Comparison of ENCODE assay signal across 8 cellular contexts in genomic region chr12:123269395-123269892, GRCh38. TPM values are rescaled to one million over a fixed set of nuclear protein-coding genes. Genes with fewer than 3 reads are reported as not detected.
A peak's percentile ranks its signal among the peaks of the same experiment; 100 is the strongest.
DNase-seq lines count a peak whose midpoint lies in the region; ATAC-seq, FAIRE-seq and TF ChIP-seq lines count a peak whose summit lies in the region.

No MANE protein-coding gene starts in this region.

- no peaks in the 10 kb centered on the region for H3K9me2 ChIP-seq in PC-9 (ENCODE audit: insufficient read depth)

- H4K20me1 ChIP-seq in PC-9 (ENCODE audit: insufficient read depth) = no peaks in the 10 kb centered on the region; the same call in 1 of the 2 replicates
- H4K20me1 ChIP-seq in GM12878 (ENCODE audit: control insufficient read depth, insufficient read depth) = no peaks in the 10 kb centered on the region

- peak; percentile 36 for DNase-seq in activated CD4-positive, CD25-positive, alpha-beta regulatory T cell treated with anti-CD3 and anti-CD28 coated beads, Interleukin-2, amount 50 U/mL, for 72 hours
- DNase-seq in PC-9 = no peak
- DNase-seq in GM12878 (ENCODE audit: low read depth, low spot score) = no peak
- DNase-seq in right cardiac atrium = peak; percentile 91 to 93 (median 93)
- DNase-seq in NCI-H146 (lab: John Stamatoyannopoulos, UW) = no peak

- peak; percentile 62 for FAIRE-seq in GM12878 (lab: Jason Lieb, UNC)

- H3K27me3 ChIP-seq in PC-9 (ENCODE audit: insufficient read depth, low read depth) (no peaks in the 10 kb centered on the region), GM12878 (replicated peaks in 1 of 2; ENCODE audit: control insufficient read depth in 2 of 2, insufficient read depth in 2 of 2, low read length in 1 of 2) (no peaks in the 10 kb centered on the region), right cardiac atrium (ENCODE audit: control insufficient read depth, insufficient read depth) (no peaks in the 10 kb centered on the region), parathyroid adenoma (ENCODE audit: control insufficient read depth, insufficient read depth, low read length) (no peaks in the 10 kb centered on the region)

- no TSS peak for BruUV-seq in PC-9 (replicated peaks; lab: Mats Ljungman, UMichigan)
- no TSS peak for BruUV-seq in GM12878 (replicated peaks; lab: Mats Ljungman, UMichigan)

- no peak overlapping the region for H2AFZ ChIP-seq in PC-9
- H2AFZ ChIP-seq in GM12878 (ENCODE audit: control insufficient read depth, low read depth, low read length) = peak overlapping the region; percentile 86
- H2AFZ ChIP-seq in parathyroid adenoma = peak overlapping the region; percentile 80

- peak; percentile 73 for TF ChIP-seq POLR2A in GM12878 (IDR thresholded peaks at IDR 0.05; ENCODE audit: low read depth, low read length)

- H3K4me2 ChIP-seq in PC-9 (peak overlapping the region; percentile 91; the same call in 1 of the 2 replicates), GM12878 (ENCODE audit: control insufficient read depth, insufficient read depth) (peak overlapping the region; percentile 84), parathyroid adenoma (ENCODE audit: low read length) (peak overlapping the region; percentile 75)

- H3K27ac ChIP-seq in PC-9 (no peak overlapping the region), GM12878 (ENCODE audit: control insufficient read depth, insufficient read depth) (peak overlapping the region; percentile 82), right cardiac atrium (ENCODE audit: low read length) (peak overlapping the region; percentile 68), parathyroid adenoma (peak overlapping the region; percentile 58)

- H3K36me3 ChIP-seq in PC-9 (ENCODE audit: low read depth) = no peaks in the 10 kb centered on the region
- no peaks in the 10 kb centered on the region; a peak in 1 of 4 replicates for H3K36me3 ChIP-seq in GM12878 (ENCODE audit: control insufficient read depth in 2 of 2, insufficient read depth in 2 of 2, low read length in 1 of 2)
- H3K36me3 ChIP-seq in parathyroid adenoma (ENCODE audit: control insufficient read depth, insufficient read depth, low read length) = no peaks in the 10 kb centered on the region

- 25% methylated on average over 21 of the region's 32 CpGs for WGBS in GM12878 (ENCODE audit: insufficient coverage, insufficient replicate concordance, low lambda C conversion rate, missing lambda C conversion rate)
- WGBS in right cardiac atrium = 4% methylated on average over 32 of the region's 32 CpGs

- TF ChIP-seq RAD21 in GM12878 (IDR thresholded peaks at IDR 0.05; ENCODE audit: insufficient read depth, low read depth, low read length) = no peak

- SMC1A ChIA-PET in GM12878 (lab: Charles Lee; ENCODE audit: uncharacterized antibody, unreplicated experiment) = interaction anchor here (0.7 to 1.1 kb wide), 5 partner anchors 46 to 312 kb away, joined by 3 to 4 read pairs (median 3); no protein-coding TSS in a partner anchor

- CTCF ChIA-PET in PC-9 (lab: Charles Lee) = interaction anchor here (0.5 kb wide), 1 partner anchor 589 kb away, joined by 3 read pairs; no protein-coding TSS in a partner anchor
- CTCF ChIA-PET in GM12878 (lab: Yijun Ruan, JAX) = interaction anchor here (0.6 to 2.1 kb wide), 8 partner anchors 18 to 350 kb away, joined by 3 to 9 read pairs (median 4); partner anchors contain the start of genes MPHOSPH9, MTRFR and TMED2

- RAD21 ChIA-PET in GM12878 (lab: Charles Lee; ENCODE audit: unreplicated experiment) = interaction anchor here (0.8 to 1.5 kb wide), 4 partner anchors 32 to 313 kb away, joined by 3 to 4 read pairs (median 4); no protein-coding TSS in a partner anchor

- H3K9ac ChIP-seq in GM12878 (ENCODE audit: control insufficient read depth, insufficient read depth, low read length) (peak overlapping the region; percentile 93), parathyroid adenoma (no peak overlapping the region)

- TF ChIP-seq EP300 in GM12878 (IDR thresholded peaks at IDR 0.05; ENCODE audit: borderline replicate concordance in 1 of 2, control insufficient read depth in 1 of 2, low read depth in 2 of 2, low read length in 2 of 2) = no peak

- in situ Hi-C loops in GM12878 (cut with MboI) = loop anchor here (5.0 kb wide), 1 partner anchor 313 kb away; the partner anchor contains the start of gene TMED2

- no peaks in the 10 kb centered on the region for H3K9me3 ChIP-seq in PC-9 (ENCODE audit: insufficient read depth, low read depth)
- H3K9me3 ChIP-seq in GM12878 (replicated peaks; ENCODE audit: control insufficient read depth, insufficient read depth, low read length) = no peaks in the 10 kb centered on the region
- no peaks in the 10 kb centered on the region for H3K9me3 ChIP-seq in right cardiac atrium (ENCODE audit: control insufficient read depth, low read length)
- H3K9me3 ChIP-seq in parathyroid adenoma (ENCODE audit: control insufficient read depth, low read length) = no peaks in the 10 kb centered on the region

- no peaks in the 10 kb centered on the region for H3F3A ChIP-seq in PC-9 (ENCODE audit: insufficient read depth, low read depth)

- H3K4me3 ChIP-seq in PC-9 = no peak overlapping the region
- peak overlapping the region; percentile 95 for H3K4me3 ChIP-seq in GM12878
- H3K4me3 ChIP-seq in right cardiac atrium (ENCODE audit: low read length) = peak overlapping the region; percentile 98
- peak overlapping the region; percentile 55 for H3K4me3 ChIP-seq in parathyroid adenoma (ENCODE audit: low read depth, low read length)

- ATAC-seq in activated CD4-positive, CD25-positive, alpha-beta regulatory T cell treated with anti-CD3 and anti-CD28 coated beads, Interleukin-2, amount 50 U/mL, for 24 hours = no peak
- ATAC-seq in GM12878 (peak; percentile 74), right cardiac atrium (peak; percentile 75 to 80), HG03378 (IDR thresholded peaks at IDR 0.05; ENCODE audit: unreplicated experiment) (no peak)

- no peaks in the 10 kb centered on the region for H3K4me1 ChIP-seq in PC-9 (replicated peaks; ENCODE audit: insufficient read depth)
- peaks cover 17% of the 10 kb centered on the region for H3K4me1 ChIP-seq in GM12878 (ENCODE audit: control insufficient read depth, insufficient read depth, low read length)
- H3K4me1 ChIP-seq in right cardiac atrium (ENCODE audit: control insufficient read depth, insufficient read depth, low read length) = peaks cover 2% of the 10 kb centered on the region
- peaks cover 6% of the 10 kb centered on the region for H3K4me1 ChIP-seq in parathyroid adenoma

- TF ChIP-seq CTCF in PC-9 (conservative IDR thresholded peaks at IDR 0.05) = no peak
- TF ChIP-seq CTCF in GM12878 (IDR thresholded peaks at IDR 0.05 in 2 of 3, conservative IDR thresholded peaks at IDR 0.05 in 1 of 3; ENCODE audit: control insufficient read depth in 2 of 3, extremely low read depth in 1 of 3, insufficient read depth in 1 of 3, low read depth in 3 of 3, low read length in 3 of 3) = peak in 2 of 3 experiments; percentile 19 to 21; a peak in 2 of 6 replicates
- TF ChIP-seq CTCF in parathyroid adenoma (IDR thresholded peaks at IDR 0.05) = peak; percentile 7

- H3K79me2 ChIP-seq in PC-9 (ENCODE audit: low read depth) (peaks cover 17% of the 10 kb centered on the region), GM12878 (ENCODE audit: control insufficient read depth, insufficient read depth, low read length) (peaks cover 27% of the 10 kb centered on the region), parathyroid adenoma (peaks cover 15% of the 10 kb centered on the region)

- POLR2A ChIA-PET in PC-9 (lab: Charles Lee; ENCODE audit: unreplicated experiment) (no interaction called here), GM12878 (lab: Charles Lee) (interaction anchor here (0.8 to 1.8 kb wide), 3 partner anchors 96 to 352 kb away, joined by 4 to 5 read pairs (median 5); no protein-coding TSS in a partner anchor)

- intact Hi-C loops in PC-9 (cut with micrococcal nuclease; ENCODE audit: unreplicated experiment) (no loop called here), GM12878 (cut with micrococcal nuclease; ENCODE audit: unreplicated experiment) (no loop called here), right cardiac atrium (cut with DNase I) (no loop called here)

RNA-seq across cellular contexts. Expression of gene CDK2AP1, which starts 2.2 kb away (rescaled TPM):
- total RNA-seq in PC-9 (2021) (59.8 and 61.7 TPM in 2 replicates), GM12878 (2014; rRNA removed) (79.6 and 95.3 TPM in 2 replicates), GM12878 (2014; rRNA removed; fragmentation: Illumina TruSeq; extraction: Trizol) (59.8 and 67.5 TPM in 2 replicates), GM12878 (2021) (62.9 and 63.6 TPM in 2 replicates), right cardiac atrium (10 to 100 TPM; 76.1 to 95.2 (median 88.9) TPM)
- total RNA-seq in GM12878 (2013; cell fraction: nucleolus; rRNA removed) = 8.6 and 9.0 TPM in 2 replicates
- 27.6 TPM for polyA plus RNA-seq in GM12878 (2011; ENCODE audit: low read depth)
- polyA plus RNA-seq in GM12878 (2011; rRNA removed) (86.1 and 108 TPM in 2 replicates), GM12878 (2014; fragmentation: Illumina TruSeq; extraction: Trizol) (108 and 120 TPM in 2 replicates), GM12878 (2014; fragmentation: Nextera tagmentation; extraction: Ambion mirVana) (10 to 100 TPM; 42.4 to 54.7 TPM), GM12878 (2014; rRNA removed) (66.9 and 74.3 TPM in 2 replicates), GM12878 (2016; fragmentation: Nextera tagmentation; extraction: Ambion mirVana) (10 to 100 TPM; 22.0 to 24.6 TPM), right cardiac atrium (164 TPM)
- 35.8 and 36.9 TPM in 2 replicates for polyA plus RNA-seq in GM12878 (2011; cell fraction: cytosol; rRNA removed)
- polyA plus RNA-seq in GM12878 (2011; cell fraction: nucleus; rRNA removed) = 19.8 and 21.6 TPM in 2 replicates
- 35.6 and 37.0 TPM in 2 replicates for polyA plus RNA-seq in GM12878 (2012)
- polyA minus RNA-seq in GM12878 (2011; rRNA and poly(A)+ RNA removed) = 20.1 and 20.9 TPM in 2 replicates
- 10.7 and 13.2 TPM in 2 replicates for polyA minus RNA-seq in GM12878 (2011; cell fraction: cytosol; rRNA and poly(A)+ RNA removed)
- 4.4 and 5.5 TPM in 2 replicates for polyA minus RNA-seq in GM12878 (2011; cell fraction: nucleus; rRNA and poly(A)+ RNA removed)

RNA-seq across cellular contexts. Expression of gene MTRFR, which starts 36.2 kb away (rescaled TPM):
- total RNA-seq in PC-9 (2021) = 18.6 and 19.4 TPM in 2 replicates
- total RNA-seq in GM12878 (2013; cell fraction: nucleolus; rRNA removed) = 42.3 and 54.2 TPM in 2 replicates
- total RNA-seq in GM12878 (2014; rRNA removed) = 17.5 and 24.1 TPM in 2 replicates
- total RNA-seq in GM12878 (2014; rRNA removed; fragmentation: Illumina TruSeq; extraction: Trizol) = 30.7 and 31.1 TPM in 2 replicates
- 14.9 and 15.6 TPM in 2 replicates for total RNA-seq in GM12878 (2021)
- polyA plus RNA-seq in GM12878 (2011; ENCODE audit: low read depth) = 6.1 TPM
- 9.7 and 12.2 TPM in 2 replicates for polyA plus RNA-seq in GM12878 (2011; rRNA removed)
- polyA plus RNA-seq in GM12878 (2011; cell fraction: cytosol; rRNA removed) = 18.9 and 21.0 TPM in 2 replicates
- polyA plus RNA-seq in GM12878 (2011; cell fraction: nucleus; rRNA removed) = 6.0 and 6.6 TPM in 2 replicates
- 11.5 and 16.0 TPM in 2 replicates for polyA plus RNA-seq in GM12878 (2012)
- polyA plus RNA-seq in GM12878 (2014; fragmentation: Illumina TruSeq; extraction: Trizol) = 24.5 and 27.8 TPM in 2 replicates
- 10 to 100 TPM; 30.8 to 33.4 TPM for polyA plus RNA-seq in GM12878 (2014; fragmentation: Nextera tagmentation; extraction: Ambion mirVana)
- polyA plus RNA-seq in GM12878 (2014; rRNA removed) = 21.0 and 25.0 TPM in 2 replicates
- polyA plus RNA-seq in GM12878 (2016; fragmentation: Nextera tagmentation; extraction: Ambion mirVana) = 10 to 100 TPM; 25.2 to 25.5 TPM
- 16.4 and 27.2 TPM in 2 replicates for polyA minus RNA-seq in GM12878 (2011; rRNA and poly(A)+ RNA removed)
- polyA minus RNA-seq in GM12878 (2011; cell fraction: cytosol; rRNA and poly(A)+ RNA removed) = 9.9 and 11.5 TPM in 2 replicates
- polyA minus RNA-seq in GM12878 (2011; cell fraction: nucleus; rRNA and poly(A)+ RNA removed) = 12.7 and 28.5 TPM in 2 replicates
- 10 to 100 TPM in 3 of 4 donors, 1 to 10 TPM in 1; 9.5 to 12.5 (median 10.7) TPM for total RNA-seq in right cardiac atrium
- 14.1 TPM for polyA plus RNA-seq in right cardiac atrium

RNA-seq across cellular contexts. Expression of gene MPHOSPH9, which starts 36.5 kb away (rescaled TPM):
- total RNA-seq in PC-9 (2021) = 46.9 and 58.5 TPM in 2 replicates
- 267 and 281 TPM in 2 replicates for total RNA-seq in GM12878 (2013; cell fraction: nucleolus; rRNA removed)
- total RNA-seq in GM12878 (2014; rRNA removed) = 53.5 and 66.9 TPM in 2 replicates
- total RNA-seq in GM12878 (2014; rRNA removed; fragmentation: Illumina TruSeq; extraction: Trizol) = 72.2 and 80.2 TPM in 2 replicates
- total RNA-seq in GM12878 (2021) = 41.9 and 45.2 TPM in 2 replicates
- 13.0 TPM for polyA plus RNA-seq in GM12878 (2011; ENCODE audit: low read depth)
- 45.3 and 67.6 TPM in 2 replicates for polyA plus RNA-seq in GM12878 (2011; rRNA removed)
- 12.3 and 12.7 TPM in 2 replicates for polyA plus RNA-seq in GM12878 (2011; cell fraction: cytosol; rRNA removed)
- polyA plus RNA-seq in GM12878 (2011; cell fraction: nucleus; rRNA removed) = 42.7 and 44.0 TPM in 2 replicates
- polyA plus RNA-seq in GM12878 (2012) = 18.1 and 20.8 TPM in 2 replicates
- 46.2 and 55.8 TPM in 2 replicates for polyA plus RNA-seq in GM12878 (2014; fragmentation: Illumina TruSeq; extraction: Trizol)
- 10 to 100 TPM; 11.5 to 13.3 TPM for polyA plus RNA-seq in GM12878 (2014; fragmentation: Nextera tagmentation; extraction: Ambion mirVana)
- 35.9 and 44.8 TPM in 2 replicates for polyA plus RNA-seq in GM12878 (2014; rRNA removed)
- polyA plus RNA-seq in GM12878 (2016; fragmentation: Nextera tagmentation; extraction: Ambion mirVana) = 10 to 100 TPM; 51.2 to 58.1 TPM
- 34.7 and 51.7 TPM in 2 replicates for polyA minus RNA-seq in GM12878 (2011; rRNA and poly(A)+ RNA removed)
- polyA minus RNA-seq in GM12878 (2011; cell fraction: cytosol; rRNA and poly(A)+ RNA removed) = 17.0 and 30.4 TPM in 2 replicates
- 42.7 and 62.7 TPM in 2 replicates for polyA minus RNA-seq in GM12878 (2011; cell fraction: nucleus; rRNA and poly(A)+ RNA removed)
- total RNA-seq in right cardiac atrium = 10 to 100 TPM; 14.8 to 27.4 (median 22.5) TPM
- 8.0 TPM for polyA plus RNA-seq in right cardiac atrium

Comparison
In these comparisons a context has a peak if more than half of its experiments do, and no peak if none do; other contexts are left out.
1. DNase-seq: peak in activated CD4-positive, CD25-positive, alpha-beta regulatory T cell treated with anti-CD3 and anti-CD28 coated beads, Interleukin-2, amount 50 U/mL, for 72 hours (single experiment) and right cardiac atrium (3 of 3); none in PC-9 (0 of 2), GM12878 (single experiment) and NCI-H146 (single experiment).
2. ATAC-seq: peak in GM12878 (single experiment) and right cardiac atrium (2 of 2); none in activated CD4-positive, CD25-positive, alpha-beta regulatory T cell treated with anti-CD3 and anti-CD28 coated beads, Interleukin-2, amount 50 U/mL, for 24 hours (0 of 2) and HG03378 (single experiment).
3. Peak in every context shown above with its lines, with median percentiles within 50 percentile points of each other: H3K4me2 ChIP-seq.